Comparison of ENCODE assay signal across 8 cellular contexts in the genomic region with DNA sequence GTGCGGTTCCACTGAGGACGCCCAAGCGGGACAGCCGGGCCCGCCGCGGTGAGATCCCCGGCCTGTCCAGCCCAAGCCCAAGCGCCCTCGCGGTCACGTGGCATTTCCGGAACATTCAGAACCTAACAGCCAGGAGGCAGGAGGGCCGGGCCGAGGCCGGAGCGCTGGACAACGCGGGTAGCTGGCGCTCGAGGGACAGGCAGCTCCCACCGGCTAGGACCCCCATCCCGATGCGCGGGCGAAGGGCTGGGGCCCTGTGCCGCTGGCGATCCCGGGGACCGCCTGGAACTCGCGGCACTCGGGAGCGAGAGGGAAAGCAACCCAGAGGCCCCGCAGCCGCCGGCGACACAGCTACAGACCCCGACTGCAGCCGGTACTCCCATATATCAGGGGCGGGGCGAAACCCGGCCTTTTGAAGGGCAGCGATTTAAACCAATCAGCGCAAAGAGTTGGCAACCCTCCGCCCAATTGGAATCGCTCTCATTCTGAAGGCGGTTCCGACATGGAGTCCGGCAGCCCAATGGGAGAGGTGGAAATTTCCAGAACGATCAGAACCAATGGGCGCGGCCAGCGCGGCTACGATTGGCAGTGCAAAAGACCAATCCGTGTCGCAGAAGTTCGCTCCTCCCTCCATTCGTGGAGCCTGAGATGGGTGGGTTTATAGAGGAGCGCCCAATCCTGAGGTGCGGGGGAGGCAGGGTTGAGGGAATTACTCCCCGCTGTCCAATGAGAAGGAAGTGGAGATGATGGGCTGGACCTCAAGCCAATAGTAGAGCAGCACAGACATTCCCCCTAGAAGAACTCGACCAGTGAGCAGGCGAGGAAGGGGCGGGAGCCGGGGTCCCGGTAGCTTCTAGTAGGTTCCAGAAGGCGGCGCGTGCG. TPM values are rescaled to one million over a fixed set of nuclear protein-coding genes. Genes with fewer than 3 reads are reported as not detected.
DNase-seq lines count a peak whose midpoint lies in the region; ATAC-seq, FAIRE-seq and TF ChIP-seq lines count a peak whose summit lies in the region.

A gene (plus strand): TSS at position 849 of the 882 bp plus-strand sequence. CDS start 91 bp downstream, outside the sequence.

- H2AK5ac ChIP-seq in H1 (ENCODE audit: low read depth, low read length): no peak within 1 kb of the TSS; the same call in 1 of the 2 replicates
- peak within 1 kb of the TSS; percentile 43 for H2AK5ac ChIP-seq in mesenchymal stem cell (ENCODE audit: low read length, severe bottlenecking)

- TF ChIP-seq RAD21 in H1 (IDR thresholded peaks at IDR 0.05 in 1 of 2, conservative IDR thresholded peaks at IDR 0.05 in 1 of 2; ENCODE audit: low read depth in 2 of 2, low read length in 2 of 2): 0 out of 4 replicates have a peak, but pooled peaks of 1 of the 2 experiments have one; percentile 16

- peak; percentile 18 to 60 for TF ChIP-seq CTCF in Caco-2 (IDR thresholded peaks at IDR 0.05; ENCODE audit: insufficient read depth in 1 of 2, low read depth in 1 of 2, low read length in 1 of 2, severe bottlenecking in 1 of 2, unreplicated experiment in 1 of 2)
- TF ChIP-seq CTCF in H1 (IDR thresholded peaks at IDR 0.05; ENCODE audit: control extremely low read depth in 1 of 3, insufficient read depth in 1 of 3, low read depth in 1 of 3, low read length in 3 of 3): peak in 2 of 3 experiments; percentile 42 to 50; a peak in 3 of 4 replicates

- no TSS peak for BruUV-seq in Caco-2 (replicated peaks; lab: Mats Ljungman, UMichigan)

- H2BK15ac ChIP-seq in H1 (ENCODE audit: low read length): no peak within 1 kb of the TSS
- H2BK15ac ChIP-seq in mesenchymal stem cell (ENCODE audit: low read depth, poor library complexity, severe bottlenecking): peak within 1 kb of the TSS; percentile 36

- H2AFZ ChIP-seq in H1 (ENCODE audit: low read length): no peak within 1 kb of the TSS
- H2AFZ ChIP-seq in mesenchymal stem cell (ENCODE audit: low read depth, low read length): peak within 1 kb of the TSS; percentile 29

- peaks cover 56% of the 10 kb centered on the region for H3K36me3 Mint-ChIP-seq in Caco-2 (ENCODE audit: insufficient read depth, unreplicated experiment)

- TF ChIP-seq POLR2A in H1 (IDR thresholded peaks at IDR 0.05; ENCODE audit: control extremely low read depth in 1 of 2, low read depth in 2 of 2, low read length in 2 of 2): peak; percentile 95 to 96

- CTCF ChIA-PET in Caco-2 (lab: Charles Lee): interaction anchor here (0.7 to 3.1 kb wide), 17 partner anchors 10 to 829 kb away, joined by 3 to 19 read pairs (median 4); a partner anchor contains a TSS
- CTCF ChIA-PET in H1 (lab: Charles Lee; ENCODE audit: partially characterized antibody): interaction anchor here (0.5 to 2.3 kb wide), 16 partner anchors 12 to 185 kb away, joined by 3 to 8 read pairs (median 3); a partner anchor contains a TSS

- H3K27ac Mint-ChIP-seq in Caco-2 (ENCODE audit: unreplicated experiment): no peak within 1 kb of the TSS

- ATAC-seq in GM21360 (IDR thresholded peaks at IDR 0.05; ENCODE audit: unreplicated experiment): peak; percentile 76

- H3K36me3 ChIP-seq in Caco-2 (ENCODE audit: control insufficient read depth, insufficient read depth, low read length) (no peaks in the 10 kb centered on the region; the same call in 1 of the 2 replicates), H1 (ENCODE audit: control insufficient read depth in 2 of 4, insufficient read depth in 4 of 4, low read length in 3 of 4) (peaks cover 0 to 7% (median 0%) of the 10 kb centered on the region in 4 experiments; a peak in 2 of 8 replicates), mesenchymal stem cell (ENCODE audit: control insufficient read depth in 1 of 2, insufficient read depth in 2 of 2, low read depth in 1 of 2, low read length in 2 of 2) (peaks cover 4 to 7% of the 10 kb centered on the region in 2 experiments)

- H3K23ac ChIP-seq in H1 (ENCODE audit: insufficient read length) (no peak within 1 kb of the TSS), mesenchymal stem cell (ENCODE audit: low read length in 2 of 2) (peak within 1 kb of the TSS in 1 of 2 experiments; percentile 92)

- H2BK12ac ChIP-seq in H1 (ENCODE audit: low read depth, low read length) (peak within 1 kb of the TSS; percentile 88), mesenchymal stem cell (ENCODE audit: low read length in 2 of 2) (peak within 1 kb of the TSS; percentile 37 to 44)

- no peaks in the 10 kb centered on the region for H3K9me3 Mint-ChIP-seq in Caco-2 (ENCODE audit: unreplicated experiment)

- H4K20me1 ChIP-seq in H1 (replicated peaks in 1 of 2; ENCODE audit: control insufficient read depth in 1 of 2, insufficient read depth in 2 of 2, low read length in 2 of 2): peaks cover 9 to 24% of the 10 kb centered on the region in 2 experiments

- H2BK20ac ChIP-seq in H1 (ENCODE audit: low read length): no peak within 1 kb of the TSS

- peaks cover 9% of the 10 kb centered on the region for H3K23me2 ChIP-seq in H1 (ENCODE audit: low read depth, low read length)

- H4K8ac ChIP-seq in H1 (ENCODE audit: extremely low read depth, insufficient read depth, low read length) (peak within 1 kb of the TSS; percentile 95), mesenchymal stem cell (ENCODE audit: low read length) (peak within 1 kb of the TSS; percentile 93)

- peaks cover 12 to 23% of the 10 kb centered on the region in 2 experiments for H3K79me2 ChIP-seq in H1 (ENCODE audit: control insufficient read depth in 1 of 2, insufficient read depth in 2 of 2, low read length in 2 of 2)

- peak within 1 kb of the TSS; percentile 87 to 96 for H3K4me2 ChIP-seq in H1 (ENCODE audit: insufficient read depth in 1 of 2, low read depth in 2 of 2, low read length in 2 of 2)
- peak within 1 kb of the TSS; percentile 87 for H3K4me2 ChIP-seq in mesenchymal stem cell (ENCODE audit: low read length, poor library complexity, severe bottlenecking)

- H3K27me3 ChIP-seq in Caco-2 (replicated peaks; ENCODE audit: control insufficient read depth, insufficient read depth, low read length): no peaks in the 10 kb centered on the region
- H3K27me3 ChIP-seq in H1 (replicated peaks in 1 of 4; ENCODE audit: control insufficient read depth in 3 of 4, extremely low read depth in 1 of 4, insufficient read depth in 3 of 4, low read length in 3 of 4): no peaks in the 10 kb centered on the region
- no peaks in the 10 kb centered on the region for H3K27me3 ChIP-seq in mesenchymal stem cell (ENCODE audit: control insufficient read depth in 1 of 2, insufficient read depth in 1 of 2, low read length in 2 of 2)

- no peak within 1 kb of the TSS for H3K4me3 Mint-ChIP-seq in Caco-2 (ENCODE audit: unreplicated experiment)

- H3K4me3 ChIP-seq in Caco-2 (ENCODE audit: low read depth, low read length): peak within 1 kb of the TSS; percentile 55
- peak within 1 kb of the TSS; percentile 55 to 87 (median 77) for H3K4me3 ChIP-seq in H1 (ENCODE audit: extremely low read depth in 1 of 4, insufficient read depth in 2 of 4, low read depth in 3 of 4, low read length in 4 of 4)
- peak within 1 kb of the TSS; percentile 71 to 94 for H3K4me3 ChIP-seq in mesenchymal stem cell (ENCODE audit: insufficient read depth in 1 of 2, low read depth in 1 of 2, low read length in 2 of 2)

- H3K14ac ChIP-seq in H1 (ENCODE audit: insufficient read length) (no peak within 1 kb of the TSS), mesenchymal stem cell (ENCODE audit: low read length in 2 of 2) (peak within 1 kb of the TSS; percentile 83 to 93)

- H3K9me3 ChIP-seq in Caco-2: no peaks in the 10 kb centered on the region
- no peaks in the 10 kb centered on the region for H3K9me3 ChIP-seq in H1 (ENCODE audit: insufficient read depth in 2 of 2, low read depth in 1 of 2, low read length in 1 of 2)
- H3K9me3 ChIP-seq in mesenchymal stem cell (ENCODE audit: control insufficient read depth, low read length): no peaks in the 10 kb centered on the region

- POLR2A ChIA-PET in Caco-2 (lab: Charles Lee) (interaction anchor here (0.5 to 2.5 kb wide), 19 partner anchors 15 to 1720 kb away, joined by 3 to 33 read pairs (median 4); a partner anchor contains a TSS), H1 (lab: Charles Lee; ENCODE audit: partially characterized antibody) (interaction anchor here (0.6 to 12.4 kb wide), 39 partner anchors 11 to 1331 kb away, joined by 3 to 186 read pairs (median 4); a partner anchor contains a TSS)

- H3K9ac ChIP-seq in H1 (replicated peaks in 1 of 4; ENCODE audit: extremely low read depth in 1 of 4, low read depth in 3 of 4, low read length in 3 of 4) (peak within 1 kb of the TSS; percentile 84 to 95 (median 89)), mesenchymal stem cell (ENCODE audit: low read length) (peak within 1 kb of the TSS; percentile 95)

- DNase-seq in Caco-2 (peak; percentile 99 to 100), HT1080 (ENCODE audit: low read depth) (peak; percentile 100), NOMO-1 treated with DMSO at 0.1 percent for 48 hours (lab: John Stamatoyannopoulos, UW; ENCODE audit: unreplicated experiment) (peak; percentile 100), H1 (ENCODE audit: low read depth in 1 of 2, low spot score in 2 of 2) (peak; percentile 99 to 100), mesenchymal stem cell (peak; percentile 100)
- DNase-seq in activated CD8-positive, alpha-beta memory T cell treated with anti-CD3 and anti-CD28 coated beads for 4 hours (ENCODE audit: low read depth in 2 of 2): peak; percentile 98 to 99
- DNase-seq in stimulated activated CD8-positive, alpha-beta memory T cell treated with anti-CD3 and anti-CD28 coated beads, Interleukin-12 subunit alpha, Interleukin-12 subunit beta, amount 100 ng/mL, for 4 hours (ENCODE audit: low read depth): peak; percentile 94

- peak within 1 kb of the TSS; percentile 71 for H3K4ac ChIP-seq in H1 (replicated peaks; ENCODE audit: insufficient read length, low read depth, low read length)
- peak within 1 kb of the TSS; percentile 55 to 90 for H3K4ac ChIP-seq in mesenchymal stem cell (ENCODE audit: low read depth in 1 of 2, low read length in 2 of 2)

- FAIRE-seq in H1 (lab: Jason Lieb, UNC): peak; percentile 70

- H3K4me1 ChIP-seq in Caco-2 (peaks cover 16% of the 10 kb centered on the region), H1 (replicated peaks in 1 of 4; ENCODE audit: control insufficient read depth in 3 of 4, insufficient read depth in 4 of 4, low read length in 3 of 4) (peaks cover 0 to 9% (median 4%) of the 10 kb centered on the region in 4 experiments; a peak in 6 of 7 replicates), mesenchymal stem cell (ENCODE audit: control insufficient read depth, insufficient read depth, low read depth, low read length) (peaks cover 22% of the 10 kb centered on the region)

- H4K5ac ChIP-seq in H1 (ENCODE audit: insufficient read length, low read depth, low read length): peak within 1 kb of the TSS; percentile 84

- intact Hi-C loops in Caco-2 (cut with micrococcal nuclease; ENCODE audit: unreplicated experiment): loop anchor here (1.0 to 5.0 kb wide), 3 partner anchors 20 to 87 kb away; a partner anchor contains a TSS

- no peak for TF ChIP-seq EP300 in H1 (IDR thresholded peaks at IDR 0.05; ENCODE audit: borderline replicate concordance in 1 of 2, low read depth in 2 of 2, low read length in 2 of 2)

- peak within 1 kb of the TSS; percentile 63 for H3K56ac ChIP-seq in H1 (replicated peaks; ENCODE audit: insufficient read length, low read depth, low read length)

- peak within 1 kb of the TSS; percentile 87 for H3K27ac ChIP-seq in H1 (ENCODE audit: low read depth, low read length)
- peak within 1 kb of the TSS; percentile 93 for H3K27ac ChIP-seq in mesenchymal stem cell (ENCODE audit: low read length, poor library complexity, severe bottlenecking)

- H2BK120ac ChIP-seq in H1 (replicated peaks; ENCODE audit: low read depth, low read length) (no peak within 1 kb of the TSS), mesenchymal stem cell (ENCODE audit: low read depth, low read length) (peak within 1 kb of the TSS; percentile 75)

- H3K27me3 Mint-ChIP-seq in Caco-2 (ENCODE audit: insufficient read depth, unreplicated experiment): no peaks in the 10 kb centered on the region

- H4K91ac ChIP-seq in H1 (replicated peaks; ENCODE audit: insufficient read length, low read length): peak within 1 kb of the TSS; percentile 83
- peak within 1 kb of the TSS; percentile 94 for H4K91ac ChIP-seq in mesenchymal stem cell (ENCODE audit: low read length)

- peaks cover 2% of the 10 kb centered on the region; the same call in 1 of the 2 replicates for H3K79me1 ChIP-seq in H1 (ENCODE audit: low read depth, low read length)
- peaks cover 12% of the 10 kb centered on the region for H3K79me1 ChIP-seq in mesenchymal stem cell (replicated peaks; ENCODE audit: low read length, poor library complexity, severe bottlenecking)

- H3K18ac ChIP-seq in H1 (ENCODE audit: extremely low read depth, low read length) (peak within 1 kb of the TSS; percentile 98), mesenchymal stem cell (ENCODE audit: low read depth in 1 of 2, low read length in 2 of 2) (peak within 1 kb of the TSS; percentile 91 to 98)

- WGBS in H1 (ENCODE audit: extremely low coverage in 1 of 2, insufficient coverage in 1 of 2, insufficient read length in 1 of 2, insufficient replicate concordance in 2 of 2, low coverage in 1 of 2, low lambda C conversion rate in 2 of 2, missing lambda C conversion rate in 1 of 2), 2 experiments: 0% methylated on average over 69 of the region's 72 CpGs; no CpG with 5 or more reads in 1 of the 2 experiments
- under 1% methylated on average over 72 of the region's 72 CpGs for WGBS in mesenchymal stem cell

- H2BK5ac ChIP-seq in H1 (ENCODE audit: low read depth, low read length) (peak within 1 kb of the TSS; percentile 92), mesenchymal stem cell (ENCODE audit: low read depth, low read length, poor library complexity, severe bottlenecking) (peak within 1 kb of the TSS; percentile 68)

- H3K4me1 Mint-ChIP-seq in Caco-2 (ENCODE audit: low read depth, unreplicated experiment): peaks cover 12% of the 10 kb centered on the region

RNA-seq across cellular contexts. Expression of the gene that starts here (rescaled TPM):
- total RNA-seq in Caco-2 (2022): 293 and 297 TPM in 2 replicates
- 367 and 368 TPM in 2 replicates for total RNA-seq in HT1080 (2014; rRNA removed; shearing (Covaris generic))
- polyA plus RNA-seq in HT1080 (2015; cell fraction: cytosol; rRNA removed): 218 TPM in 2 replicates
- 300 and 305 TPM in 2 replicates for polyA plus RNA-seq in HT1080 (2015; cell fraction: nucleus; rRNA removed)
- 316 and 329 TPM in 2 replicates for total RNA-seq in H1 (2021; fragmentation: NEBNext Ultra II Directional; extraction: Animal tissue kit (Norgen Biotek cat#: 25700))
- polyA plus RNA-seq in H1 (2011; rRNA removed): 140 and 151 TPM in 2 replicates
- polyA plus RNA-seq in H1 (2011; cell fraction: cytosol; rRNA removed): 252 TPM
- polyA plus RNA-seq in H1 (2011; cell fraction: nucleus; rRNA removed): 221 TPM
- 305 to 468 TPM (median 341 TPM) in 4 replicates for polyA plus RNA-seq in H1 (2012, experiment 1 of 2)
- 185 TPM for polyA plus RNA-seq in H1 (2012, experiment 2 of 2)
- polyA plus RNA-seq in H1 (2013, experiment 1 of 2): 190 TPM
- polyA plus RNA-seq in H1 (2013, experiment 2 of 2): 182 TPM
- 373 and 434 TPM in 2 replicates for polyA minus RNA-seq in H1 (2011; rRNA and poly(A)+ RNA removed)
- polyA minus RNA-seq in H1 (2011; cell fraction: cytosol; rRNA and poly(A)+ RNA removed): 164 TPM
- 201 TPM for polyA minus RNA-seq in H1 (2011; cell fraction: nucleus; rRNA and poly(A)+ RNA removed)
- 111 TPM for polyA plus RNA-seq in mesenchymal stem cell (2013, experiment 1 of 2)
- 110 TPM for polyA plus RNA-seq in mesenchymal stem cell (2013, experiment 2 of 2)

Comparison
In these comparisons a context has a peak if more than half of its experiments do, and no peak if none do; other contexts are left out.
1. Peak in every context shown above with its lines: DNase-seq, ATAC-seq, H3K4me3 ChIP-seq and H3K27ac ChIP-seq.